In genomic region chr3:47250309-47251060, GRCh38 we compare ENCODE assay signal across 9 cellular contexts. TPM values are rescaled to one million over a fixed set of nuclear protein-coding genes. Genes with fewer than 3 reads are reported as not detected.
A peak's percentile ranks its signal among the peaks of the same experiment; 100 is the strongest.
DNase-seq lines count a peak whose midpoint lies in the region; ATAC-seq and TF ChIP-seq lines count a peak whose summit lies in the region.
"Had no signal": no experiment of that assay in that cellular context is flagged by ENCODE, and none has a peak within 500 bp of the region (broad histone marks: within the 10 kb centered on the region; RNA-seq: fewer than 3 reads in every experiment).

No MANE protein-coding gene starts in this region.

- no peak overlapping the region for H3K4me3 ChIP-seq in gastroesophageal sphincter
- H3K4me3 ChIP-seq in gastrocnemius medialis = no peak overlapping the region
- H3K4me3 ChIP-seq: BLaER1 treated with 17β-estradiol and CSF1 and Interleukin-3, amounts not matched to agents 10 nM and 100 nM had no signal

- intact Hi-C loops in gastrocnemius medialis (cut with DNase I; ENCODE audit: low total_unique reads) = loop anchor here (1.0 to 2.0 kb wide), 2 partner anchors 74 to 120 kb away; no protein-coding TSS in a partner anchor

- no peaks in the 10 kb centered on the region for H3K27me3 ChIP-seq in gastroesophageal sphincter
- H3K27me3 ChIP-seq in gastrocnemius medialis = no peaks in the 10 kb centered on the region
- H3K27me3 ChIP-seq: BLaER1 treated with 17β-estradiol and CSF1 and Interleukin-3, amounts not matched to agents 10 nM and 100 nM had no signal

- H3K36me3 ChIP-seq in gastroesophageal sphincter = no peaks in the 10 kb centered on the region
- no peaks in the 10 kb centered on the region for H3K36me3 ChIP-seq in gastrocnemius medialis

- DNase-seq in NCI-H510A treated with DMSO at 0.1 percent for 48 hours (lab: John Stamatoyannopoulos, UW) (peak; percentile 4), NCI-H510A (lab: John Stamatoyannopoulos, UW) (no peak), RWPE1 (ENCODE audit: low spot score) (no peak), gastrocnemius medialis (peak; percentile 31 to 62), NCI-H345 (lab: John Stamatoyannopoulos, UW) (no peak)

- H3K9me3 ChIP-seq in gastroesophageal sphincter (no peaks in the 10 kb centered on the region), gastrocnemius medialis (no peaks in the 10 kb centered on the region)
- H3K9me3 ChIP-seq: BLaER1 treated with 17β-estradiol and CSF1 and Interleukin-3, amounts not matched to agents 10 nM and 100 nM had no signal

- H3K4me1 ChIP-seq in gastroesophageal sphincter = no peaks in the 10 kb centered on the region
- peaks cover 0 to 2% of the 10 kb centered on the region in 2 donors for H3K4me1 ChIP-seq in gastrocnemius medialis
- H3K4me1 ChIP-seq: BLaER1 treated with 17β-estradiol and CSF1 and Interleukin-3, amounts not matched to agents 10 nM and 100 nM had no signal

- in situ Hi-C loops in gastrocnemius medialis (cut with MboI; ENCODE audit: low sequenced_read_pairs in 4 of 4) = loop anchor here in 2 of 4 donors (10.0 kb wide), 1 partner anchor 74 kb away; no protein-coding TSS in a partner anchor

- TF ChIP-seq CTCF in RWPE1 (conservative IDR thresholded peaks at IDR 0.05; ENCODE audit: low read depth) (0 out of 2 replicates have a peak, but pooled peaks have one; percentile 18), gastroesophageal sphincter (IDR thresholded peaks at IDR 0.05) (peak in 3 of 4 experiments; percentile 7 to 46 (median 21)), gastrocnemius medialis (IDR thresholded peaks at IDR 0.05 in 4 of 5, conservative IDR thresholded peaks at IDR 0.05 in 1 of 5) (peak; percentile 45 to 62 (median 53))

- CTCF ChIA-PET in RWPE1 (lab: Yijun Ruan, JAX) = interaction anchor here (0.6 to 0.7 kb wide), 2 partner anchors 31 to 73 kb away, joined by 3 read pairs; no protein-coding TSS in a partner anchor

- ATAC-seq in gastroesophageal sphincter (no peak), gastrocnemius medialis (peak; percentile 68 to 89), HG02852 (IDR thresholded peaks at IDR 0.05; ENCODE audit: unreplicated experiment) (no peak), HG02938 (IDR thresholded peaks at IDR 0.05; ENCODE audit: unreplicated experiment) (no peak)

- TF ChIP-seq EP300 in gastroesophageal sphincter (IDR thresholded peaks at IDR 0.05) = no peak

- 86 to 87% methylated on average over 6 to 7 of the region's 7 CpGs for WGBS in gastroesophageal sphincter (ENCODE audit: low coverage in 1 of 2), 2 donors

- TF ChIP-seq POLR2A in gastroesophageal sphincter (IDR thresholded peaks at IDR 0.05) = no peak
- TF ChIP-seq POLR2A in gastrocnemius medialis (IDR thresholded peaks at IDR 0.05) = no peak

- POLR2A ChIA-PET in RWPE1 (lab: Yijun Ruan, JAX; ENCODE audit: low non-redundant PET) = interaction anchor here (0.6 kb wide), 1 partner anchor 36 kb away, joined by 4 read pairs; no protein-coding TSS in a partner anchor

- H3K27ac ChIP-seq in RWPE1 (no peak overlapping the region), gastroesophageal sphincter (no peak overlapping the region), gastrocnemius medialis (peak overlapping the region in 1 of 4 donors; percentile 36)
- H3K27ac ChIP-seq: BLaER1 treated with 17β-estradiol and CSF1 and Interleukin-3, amounts not matched to agents 10 nM and 100 nM had no signal

RNA-seq across cellular contexts. Expression of gene KIF9, which starts 32.1 kb away (rescaled TPM):
- total RNA-seq in gastroesophageal sphincter (1 to 10 TPM; 1.7 to 8.6 (median 6.6) TPM), gastrocnemius medialis (10 to 100 TPM in 1 of 4 donors, 1 to 10 TPM in 3; 2.9 to 10.8 (median 8.0) TPM)

RNA-seq across cellular contexts. Expression of gene KLHL18, which starts 32.3 kb away (rescaled TPM):
- total RNA-seq in gastroesophageal sphincter (10 to 100 TPM; 11.6 to 23.3 (median 15.6) TPM), gastrocnemius medialis (10 to 100 TPM; 19.0 to 26.3 (median 22.4) TPM)

Comparison
In these comparisons a context has a peak if more than half of its experiments do, and no peak if none do; other contexts are left out.
1. DNase-seq: peak in NCI-H510A treated with DMSO at 0.1 percent for 48 hours (single experiment) and gastrocnemius medialis (2 of 2); none in NCI-H510A (single experiment), RWPE1 (single experiment) and NCI-H345 (single experiment).
2. ATAC-seq: peak in gastrocnemius medialis (2 of 2); none in gastroesophageal sphincter (single experiment), HG02852 (single experiment) and HG02938 (single experiment).
3. Peak in every context shown above with its lines, with median percentiles within 50 percentile points of each other: CTCF ChIP-seq.